10 cellular contexts compared by ENCODE assay signal in the genomic region with DNA sequence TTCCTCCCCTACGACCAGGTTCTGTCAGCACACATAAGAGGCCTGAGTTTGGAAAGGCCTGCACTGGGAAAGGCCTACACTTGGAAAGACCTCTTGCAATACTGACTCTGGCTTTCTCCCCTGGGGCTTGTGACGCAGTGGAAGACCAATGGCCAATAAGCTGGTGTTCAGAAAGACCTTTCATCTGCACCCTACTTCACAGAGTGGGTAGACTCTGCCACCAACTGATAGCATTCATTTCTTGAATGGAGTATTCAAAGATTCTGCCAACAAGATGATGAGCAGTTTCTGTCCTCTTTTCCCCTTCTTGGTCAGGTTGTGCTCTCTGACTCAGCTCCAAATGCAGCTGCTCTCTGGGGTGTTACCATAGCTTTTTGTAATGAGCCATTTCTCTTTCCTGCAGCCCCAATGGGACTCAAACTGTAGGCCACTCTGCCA. TPM values are rescaled to one million over a fixed set of nuclear protein-coding genes. Genes with fewer than 3 reads are reported as not detected.
DNase-seq lines count a peak whose midpoint lies in the region; ATAC-seq and TF ChIP-seq lines count a peak whose summit lies in the region.
"Had no signal": no experiment of that assay in that cellular context is flagged by ENCODE, and none has a peak within 500 bp of the region (broad histone marks: within the 10 kb centered on the region; RNA-seq: fewer than 3 reads in every experiment).

No MANE protein-coding gene starts in this region.

- H3K27me3 ChIP-seq in right atrium auricular region: no peaks in the 10 kb centered on the region
- H3K27me3 ChIP-seq: BLaER1 had no signal

- H3K36me3 ChIP-seq in right atrium auricular region: no peaks in the 10 kb centered on the region
- H3K36me3 ChIP-seq: BLaER1, WERI-Rb-1 had no signal

- H3K4me1 ChIP-seq in right atrium auricular region: peaks cover 0 to 20% of the 10 kb centered on the region in 2 donors

- peak overlapping the region in 1 of 2 donors; percentile 34 for H3K27ac ChIP-seq in right atrium auricular region
- H3K27ac ChIP-seq: BLaER1, WERI-Rb-1 had no signal

- no peak for DNase-seq in Right ventricle myocardium inferior (ENCODE audit: missing footprints)
- no peak for DNase-seq in right atrium auricular region (ENCODE audit: low spot score)
- DNase-seq in chondrocyte (ENCODE audit: low spot score): no peak
- peak; percentile 54 for DNase-seq in stromal cell of bone marrow (ENCODE audit: low read depth)
- DNase-seq in hepatic stellate cell (ENCODE audit: low spot score): no peak
- no peak for DNase-seq in SK-N-DZ (ENCODE audit: low spot score)
- DNase-seq: WERI-Rb-1 had no signal

- H3K9me3 ChIP-seq in right atrium auricular region: no peaks in the 10 kb centered on the region
- H3K9me3 ChIP-seq: BLaER1 had no signal

- TF ChIP-seq CTCF in right atrium auricular region (IDR thresholded peaks at IDR 0.05) (no peak), chondrocyte (IDR thresholded peaks at IDR 0.05) (no peak)

- intact Hi-C loops in Right ventricle myocardium inferior (cut with DNase I): no loop called here

- peak overlapping the region; percentile 4 for H3K27ac Mint-ChIP-seq in chondrocyte (ENCODE audit: unreplicated experiment)

- H3K4me3 ChIP-seq in right atrium auricular region: no peak overlapping the region
- H3K4me3 ChIP-seq: BLaER1 had no signal

- ATAC-seq in Right ventricle myocardium inferior: peak; percentile 76
- ATAC-seq in HG03439 (IDR thresholded peaks at IDR 0.05; ENCODE audit: unreplicated experiment): peak; percentile 42
- ATAC-seq in HG03095 (IDR thresholded peaks at IDR 0.05; ENCODE audit: unreplicated experiment): no peak

- H3K4me3 Mint-ChIP-seq in chondrocyte (ENCODE audit: unreplicated experiment): no peak overlapping the region

- H3K27me3 Mint-ChIP-seq in chondrocyte (ENCODE audit: low read depth): no peaks in the 10 kb centered on the region

- H3K4me1 Mint-ChIP-seq in chondrocyte (ENCODE audit: low read depth): peaks cover 38% of the 10 kb centered on the region

- H3K36me3 Mint-ChIP-seq in chondrocyte (ENCODE audit: low read depth): peaks cover 14% of the 10 kb centered on the region

- H3K9me3 Mint-ChIP-seq in chondrocyte (ENCODE audit: low read depth): no peaks in the 10 kb centered on the region

RNA-seq across cellular contexts. Expression of a gene that starts 48.8 kb away (rescaled TPM):
- total RNA-seq in Right ventricle myocardium inferior (26.0 TPM), right atrium auricular region (10 to 100 TPM; 39.9 to 47.2 TPM), chondrocyte (65.3 to 90.5 TPM (median 65.3 TPM) in 3 replicates)
- 5.9 and 6.3 TPM in 2 replicates for polyA plus RNA-seq in SK-N-DZ (2014; cell fraction: cytosol; rRNA removed)
- polyA plus RNA-seq in SK-N-DZ (2014; cell fraction: nucleus; rRNA removed): 2.7 and 3.4 TPM in 2 replicates
